Comparison of ENCODE assay signal across 23 cellular contexts in genomic region chr1:89557954-89558353, GRCh38. TPM values are rescaled to one million over a fixed set of nuclear protein-coding genes. Genes with fewer than 3 reads are reported as not detected.
DNase-seq lines count a peak whose midpoint lies in the region; ATAC-seq and TF ChIP-seq lines count a peak whose summit lies in the region.
"Had no signal": no experiment of that assay in that cellular context is flagged by ENCODE, and none has a peak within 500 bp of the region (broad histone marks: within the 10 kb centered on the region; RNA-seq: fewer than 3 reads in every experiment).

No MANE protein-coding gene starts in this region.

- intact Hi-C loops in activated T-helper 1 cell treated with anti-CD3 and anti-CD28 coated beads, Interleukin-12 subunit alpha, Interleukin-12 subunit beta, Interleukin-2, Interleukin-4 antibody, amounts not matched to agents 30 ng/mL and 10 ng/mL and 1 ng/mL, durations not matched to agents 14 hours and 24 hours and 36 hours (cut with micrococcal nuclease), result loop anchor here (1.0 to 5.0 kb wide), 3 partner anchors 9 to 36 kb away; partner anchors contain the start of gene LRRC8B
- intact Hi-C loops in heart right ventricle (cut with DNase I), result no loop called here

- H3K27ac Mint-ChIP-seq in T-helper 1 cell treated with Interleukin-12 subunit alpha and Interleukin-12 subunit beta and Interleukin-4 antibody, amounts not matched to agents 30 μg/mL and 1 μg/mL, for 36 hours, result peak overlapping the region; percentile 33
- H3K27ac Mint-ChIP-seq in activated naive CD4-positive, alpha-beta T cell treated with anti-CD3 and anti-CD28 coated beads, Interleukin-2, amount 50 U/mL, for 72 hours, result peak overlapping the region; percentile 29 to 53
- peak overlapping the region; percentile 71 for H3K27ac Mint-ChIP-seq in activated T-helper 1 cell treated with anti-CD3 and anti-CD28 coated beads, Interleukin-12 subunit alpha, Interleukin-12 subunit beta, Interleukin-2, Interleukin-4 antibody, amounts not matched to agents 30 ng/mL and 10 ng/mL and 1 ng/mL, durations not matched to agents 14 hours and 24 hours and 36 hours
- peak overlapping the region; percentile 79 for H3K27ac Mint-ChIP-seq in stimulated activated effector memory CD8-positive, alpha-beta T cell treated with anti-CD3 and anti-CD28 coated beads, Interleukin-12 subunit alpha, Interleukin-12 subunit beta, amount 100 ng/mL, for 72 hours
- H3K27ac Mint-ChIP-seq: neural progenitor cell had no signal

- peaks cover 38% of the 10 kb centered on the region for H3K4me1 Mint-ChIP-seq in T-helper 1 cell treated with Interleukin-12 subunit alpha and Interleukin-12 subunit beta and Interleukin-4 antibody, amounts not matched to agents 30 μg/mL and 1 μg/mL, for 36 hours (ENCODE audit: low read depth)
- H3K4me1 Mint-ChIP-seq in activated T-helper 1 cell treated with anti-CD3 and anti-CD28 coated beads, Interleukin-12 subunit alpha, Interleukin-12 subunit beta, Interleukin-2, Interleukin-4 antibody, amounts not matched to agents 30 ng/mL and 10 ng/mL and 1 ng/mL, durations not matched to agents 14 hours and 24 hours and 36 hours (ENCODE audit: low read depth), result peaks cover 54% of the 10 kb centered on the region
- H3K4me1 Mint-ChIP-seq in stimulated activated effector memory CD8-positive, alpha-beta T cell treated with anti-CD3 and anti-CD28 coated beads, Interleukin-12 subunit alpha, Interleukin-12 subunit beta, amount 100 ng/mL, for 72 hours, result peaks cover 18% of the 10 kb centered on the region

- no peak for DNase-seq in T-helper 1 cell
- DNase-seq in activated naive CD4-positive, alpha-beta T cell treated with anti-CD3 and anti-CD28 coated beads, Interleukin-2, amount 50 U/mL, for 72 hours (ENCODE audit: low spot score in 2 of 2), result no peak
- DNase-seq in activated naive CD4-positive, alpha-beta T cell treated with Interleukin-2 at 50 U/mL for 16 hours, result no peak
- DNase-seq in activated T-helper 1 cell treated with anti-CD3 and anti-CD28 coated beads, Interleukin-12 subunit alpha, Interleukin-12 subunit beta, Interleukin-2, Interleukin-4 antibody, amounts not matched to agents 30 ng/mL and 10 ng/mL and 1 ng/mL, durations not matched to agents 14 hours and 24 hours and 36 hours (ENCODE audit: low spot score), result no peak
- no peak for DNase-seq in stimulated activated effector memory CD8-positive, alpha-beta T cell treated with anti-CD3 and anti-CD28 coated beads, Interleukin-12 subunit alpha, Interleukin-12 subunit beta, amount 100 ng/mL, for 72 hours (ENCODE audit: low spot score in 2 of 2)
- no peak for DNase-seq in heart right ventricle
- DNase-seq in hypothalamus (lab: John Stamatoyannopoulos, UW), result no peak
- DNase-seq: 8988T; activated naive CD4-positive, alpha-beta T cell; colonic mucosa; H9; Karpas-422; left lung; mucosa of descending colon; NCI-H187 treated with DMSO at 0.1 percent for 48 hours; NCI-H2227 treated with DMSO at 0.1 percent for 48 hours; NCI-H82; OCI-M1; SHP77 treated with DMSO at 0.1 percent for 48 hours; upper lobe of right lung had no signal

- peaks cover 0 to 46% (median 10%) of the 10 kb centered on the region in 9 donors for H3K4me1 ChIP-seq in heart right ventricle
- H3K4me1 ChIP-seq: colonic mucosa had no signal

- no peak for TF ChIP-seq CTCF in heart right ventricle (IDR thresholded peaks at IDR 0.05)

- 97 to 100% methylated on average over 1 of the region's 1 CpG for WGBS in heart right ventricle, 2 donors

- H3K27ac ChIP-seq in heart right ventricle, result peak overlapping the region in 1 of 10 donors; percentile 57
- H3K27ac ChIP-seq: colonic mucosa, neural progenitor cell had no signal

- H3K4me3 ChIP-seq in heart right ventricle, result no peak overlapping the region
- H3K4me3 ChIP-seq: colonic mucosa, left lung, mucosa of descending colon, neural progenitor cell, upper lobe of right lung had no signal

- peaks cover 16% of the 10 kb centered on the region for H3K9me3 Mint-ChIP-seq in T-helper 1 cell treated with Interleukin-12 subunit alpha and Interleukin-12 subunit beta and Interleukin-4 antibody, amounts not matched to agents 30 μg/mL and 1 μg/mL, for 36 hours
- H3K9me3 Mint-ChIP-seq in activated naive CD4-positive, alpha-beta T cell treated with anti-CD3 and anti-CD28 coated beads, Interleukin-2, amount 50 U/mL, for 72 hours, result peaks cover 8 to 20% of the 10 kb centered on the region in 2 donors
- peaks cover 13% of the 10 kb centered on the region for H3K9me3 Mint-ChIP-seq in activated T-helper 1 cell treated with anti-CD3 and anti-CD28 coated beads, Interleukin-12 subunit alpha, Interleukin-12 subunit beta, Interleukin-2, Interleukin-4 antibody, amounts not matched to agents 30 ng/mL and 10 ng/mL and 1 ng/mL, durations not matched to agents 14 hours and 24 hours and 36 hours
- no peaks in the 10 kb centered on the region for H3K9me3 Mint-ChIP-seq in stimulated activated effector memory CD8-positive, alpha-beta T cell treated with anti-CD3 and anti-CD28 coated beads, Interleukin-12 subunit alpha, Interleukin-12 subunit beta, amount 100 ng/mL, for 72 hours

- H3K36me3 ChIP-seq in heart right ventricle, result peaks cover 0 to 6% (median 0%) of the 10 kb centered on the region in 9 donors
- H3K36me3 ChIP-seq: colonic mucosa, left lung, upper lobe of right lung had no signal

- peak; percentile 68 to 73 for ATAC-seq in activated naive CD4-positive, alpha-beta T cell treated with anti-CD3 and anti-CD28 coated beads, Interleukin-2, amount 50 U/mL, for 72 hours
- ATAC-seq in stimulated activated effector memory CD8-positive, alpha-beta T cell treated with anti-CD3 and anti-CD28 coated beads, Interleukin-12 subunit alpha, Interleukin-12 subunit beta, amount 100 ng/mL, for 72 hours, result peak; percentile 85
- no peak for ATAC-seq in heart right ventricle
- ATAC-seq: left lung, mucosa of descending colon, upper lobe of right lung had no signal

- H3K36me3 Mint-ChIP-seq in T-helper 1 cell treated with Interleukin-12 subunit alpha and Interleukin-12 subunit beta and Interleukin-4 antibody, amounts not matched to agents 30 μg/mL and 1 μg/mL, for 36 hours (ENCODE audit: low read depth), result peaks cover 68% of the 10 kb centered on the region
- peaks cover 48 to 76% of the 10 kb centered on the region in 2 donors for H3K36me3 Mint-ChIP-seq in activated naive CD4-positive, alpha-beta T cell treated with anti-CD3 and anti-CD28 coated beads, Interleukin-2, amount 50 U/mL, for 72 hours
- H3K36me3 Mint-ChIP-seq in activated T-helper 1 cell treated with anti-CD3 and anti-CD28 coated beads, Interleukin-12 subunit alpha, Interleukin-12 subunit beta, Interleukin-2, Interleukin-4 antibody, amounts not matched to agents 30 ng/mL and 10 ng/mL and 1 ng/mL, durations not matched to agents 14 hours and 24 hours and 36 hours (ENCODE audit: low read depth), result peaks cover 77% of the 10 kb centered on the region
- H3K36me3 Mint-ChIP-seq in stimulated activated effector memory CD8-positive, alpha-beta T cell treated with anti-CD3 and anti-CD28 coated beads, Interleukin-12 subunit alpha, Interleukin-12 subunit beta, amount 100 ng/mL, for 72 hours, result peaks cover 83% of the 10 kb centered on the region

- no peaks in the 10 kb centered on the region for H3K27me3 Mint-ChIP-seq in T-helper 1 cell treated with Interleukin-12 subunit alpha and Interleukin-12 subunit beta and Interleukin-4 antibody, amounts not matched to agents 30 μg/mL and 1 μg/mL, for 36 hours (ENCODE audit: low read depth)
- no peaks in the 10 kb centered on the region for H3K27me3 Mint-ChIP-seq in activated T-helper 1 cell treated with anti-CD3 and anti-CD28 coated beads, Interleukin-12 subunit alpha, Interleukin-12 subunit beta, Interleukin-2, Interleukin-4 antibody, amounts not matched to agents 30 ng/mL and 10 ng/mL and 1 ng/mL, durations not matched to agents 14 hours and 24 hours and 36 hours (ENCODE audit: insufficient read depth)
- H3K27me3 Mint-ChIP-seq: brain had no signal

- no peaks in the 10 kb centered on the region for H3K9me3 ChIP-seq in heart right ventricle
- H3K9me3 ChIP-seq: colonic mucosa, left lung, mucosa of descending colon, upper lobe of right lung had no signal

- H3K27me3 ChIP-seq in heart right ventricle, result no peaks in the 10 kb centered on the region
- H3K27me3 ChIP-seq: colonic mucosa, left lung, neural progenitor cell, upper lobe of right lung had no signal

- H3K4me3 Mint-ChIP-seq in T-helper 1 cell treated with Interleukin-12 subunit alpha and Interleukin-12 subunit beta and Interleukin-4 antibody, amounts not matched to agents 30 μg/mL and 1 μg/mL, for 36 hours, result no peak overlapping the region
- no peak overlapping the region for H3K4me3 Mint-ChIP-seq in activated T-helper 1 cell treated with anti-CD3 and anti-CD28 coated beads, Interleukin-12 subunit alpha, Interleukin-12 subunit beta, Interleukin-2, Interleukin-4 antibody, amounts not matched to agents 30 ng/mL and 10 ng/mL and 1 ng/mL, durations not matched to agents 14 hours and 24 hours and 36 hours
- no peak overlapping the region for H3K4me3 Mint-ChIP-seq in stimulated activated effector memory CD8-positive, alpha-beta T cell treated with anti-CD3 and anti-CD28 coated beads, Interleukin-12 subunit alpha, Interleukin-12 subunit beta, amount 100 ng/mL, for 72 hours
- H3K4me3 Mint-ChIP-seq: brain, H9, neural progenitor cell had no signal

RNA-seq across cellular contexts. Expression of gene LRRC8B, which starts 33.3 kb away (rescaled TPM):
- 10 to 100 TPM; 31.1 to 47.9 TPM for total RNA-seq in activated naive CD4-positive, alpha-beta T cell treated with anti-CD3 and anti-CD28 coated beads, Interleukin-2, amount 50 U/mL, for 72 hours
- total RNA-seq in activated T-helper 1 cell treated with anti-CD3 and anti-CD28 coated beads, Interleukin-12 subunit alpha, Interleukin-12 subunit beta, Interleukin-2, Interleukin-4 antibody, amounts not matched to agents 30 ng/mL and 10 ng/mL and 1 ng/mL, durations not matched to agents 14 hours and 24 hours and 36 hours, result 62.3 and 69.9 TPM in 2 replicates
- total RNA-seq in heart right ventricle, result 1 to 10 TPM; 2.4 to 6.6 (median 4.5) TPM
- 1 to 10 TPM; 1.7 to 2.2 TPM for polyA plus RNA-seq in heart right ventricle

Comparison
In these comparisons a context has a peak if more than half of its experiments do, and no peak if none do; other contexts are left out.
1. ATAC-seq: peak in activated naive CD4-positive, alpha-beta T cell treated with anti-CD3 and anti-CD28 coated beads, Interleukin-2, amount 50 U/mL, for 72 hours (2 of 2) and stimulated activated effector memory CD8-positive, alpha-beta T cell treated with anti-CD3 and anti-CD28 coated beads, Interleukin-12 subunit alpha, Interleukin-12 subunit beta, amount 100 ng/mL, for 72 hours (single experiment); none in heart right ventricle (0 of 8).
2. Peak in every context shown above with its lines, with median percentiles within 50 percentile points of each other: H3K27ac Mint-ChIP-seq.